In the genomic region with DNA sequence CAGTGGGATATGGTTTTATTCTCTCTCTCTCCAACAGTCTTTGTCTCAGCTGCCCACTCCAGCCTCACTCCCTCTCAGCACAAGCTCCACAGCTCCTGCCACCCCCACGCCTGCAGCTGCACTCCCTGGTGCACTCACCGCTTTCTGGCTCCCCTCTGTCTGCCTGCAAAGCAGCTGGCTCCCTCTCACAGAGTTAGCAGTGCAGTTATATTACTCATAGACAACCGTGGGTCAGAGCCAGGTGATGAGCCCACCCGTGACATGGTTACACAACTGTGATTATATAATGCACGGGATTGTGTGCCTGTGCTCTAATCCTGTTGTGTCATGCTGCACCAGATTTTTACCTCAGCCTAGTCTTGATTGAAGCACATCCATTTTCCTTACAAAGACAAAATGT, we compare ENCODE assay signal across 12 cellular contexts.
DNase-seq lines count a peak whose midpoint lies in the region; ATAC-seq and TF ChIP-seq lines count a peak whose summit lies in the region.
"Had no signal": no experiment of that assay in that cellular context is flagged by ENCODE, and none has a peak within 500 bp of the region (broad histone marks: within the 10 kb centered on the region; RNA-seq: fewer than 3 reads in every experiment).

No MANE protein-coding gene starts in this region.

- no peak for TF ChIP-seq CTCF in glutamatergic neuron (IDR thresholded peaks at IDR 0.05; ENCODE audit: partially characterized antibody, unreplicated experiment)

- ATAC-seq in GM21447 (IDR thresholded peaks at IDR 0.05; ENCODE audit: unreplicated experiment): no peak
- ATAC-seq in HG03039 (IDR thresholded peaks at IDR 0.05; ENCODE audit: unreplicated experiment): no peak
- ATAC-seq: activated T-helper 17 cell treated with anti-CD3 and anti-CD28 coated beads, Interleukin-2, amount 50 U/mL, for 72 hours had no signal

- H3K36me3 Mint-ChIP-seq in glutamatergic neuron (ENCODE audit: unreplicated experiment): no peaks in the 10 kb centered on the region

- no peak overlapping the region for H3K4me3 Mint-ChIP-seq in glutamatergic neuron (ENCODE audit: unreplicated experiment)
- H3K4me3 Mint-ChIP-seq: activated T-helper 17 cell treated with anti-CD3 and anti-CD28 coated beads, Interleukin-2, amount 50 U/mL, for 72 hours had no signal

- peaks cover 2% of the 10 kb centered on the region for H3K9me3 Mint-ChIP-seq in glutamatergic neuron (ENCODE audit: unreplicated experiment)
- H3K9me3 Mint-ChIP-seq: activated T-helper 17 cell treated with anti-CD3 and anti-CD28 coated beads, Interleukin-2, amount 50 U/mL, for 72 hours had no signal

- peaks cover 4% of the 10 kb centered on the region for H3K4me1 Mint-ChIP-seq in glutamatergic neuron (ENCODE audit: low read depth, unreplicated experiment)
- H3K4me1 Mint-ChIP-seq: activated T-helper 17 cell treated with anti-CD3 and anti-CD28 coated beads, Interleukin-2, amount 50 U/mL, for 72 hours had no signal

- no peaks in the 10 kb centered on the region for H3K27me3 Mint-ChIP-seq in glutamatergic neuron (ENCODE audit: unreplicated experiment)
- H3K27me3 Mint-ChIP-seq: activated T-helper 17 cell treated with anti-CD3 and anti-CD28 coated beads, Interleukin-2, amount 50 U/mL, for 72 hours had no signal

- DNase-seq in H4 (ENCODE audit: low spot score): peak; percentile 7
- peak; percentile 98 for DNase-seq in SHP77 (lab: John Stamatoyannopoulos, UW)
- DNase-seq in glutamatergic neuron: peak; percentile 17
- DNase-seq in renal cortical epithelial cell (ENCODE audit: low read depth): peak; percentile 17
- DNase-seq in HuH-7.5 (ENCODE audit: low spot score): no peak
- no peak for DNase-seq in activated naive CD4-positive, alpha-beta T cell (lab: John Stamatoyannopoulos, UW)
- DNase-seq: foreskin melanocyte; NCI-H2081 treated with DMSO at 0.1 percent for 48 hours; stimulated activated CD8-positive, alpha-beta memory T cell treated with anti-CD3 and anti-CD28 coated beads, Interleukin-4, amount 100 ng/mL, for 48 hours had no signal

- H3K27ac Mint-ChIP-seq in glutamatergic neuron (ENCODE audit: unreplicated experiment): no peak overlapping the region
- H3K27ac Mint-ChIP-seq: activated T-helper 17 cell treated with anti-CD3 and anti-CD28 coated beads, Interleukin-2, amount 50 U/mL, for 72 hours had no signal

Comparison
In these comparisons a context has a peak if more than half of its experiments do, and no peak if none do; other contexts are left out.
1. DNase-seq: peak in H4 (single experiment), SHP77 (2 of 2), glutamatergic neuron (single experiment) and renal cortical epithelial cell (single experiment); none in HuH-7.5 (single experiment) and activated naive CD4-positive, alpha-beta T cell (0 of 4).